Comparison of ENCODE assay signal across 9 cellular contexts in genomic region chr18:39647627-39648502, GRCh38.
A peak's percentile ranks its signal among the peaks of the same experiment; 100 is the strongest.
DNase-seq lines count a peak whose midpoint lies in the region; TF ChIP-seq lines count a peak whose summit lies in the region.
"Had no signal": no experiment of that assay in that cellular context is flagged by ENCODE, and none has a peak within 500 bp of the region (broad histone marks: within the 10 kb centered on the region; RNA-seq: fewer than 3 reads in every experiment).

No MANE protein-coding gene starts in this region.

- H3K4me1 Mint-ChIP-seq in type B pancreatic cell (ENCODE audit: unreplicated experiment), result peaks cover 10% of the 10 kb centered on the region

- H3K36me3 Mint-ChIP-seq in type B pancreatic cell, result no peaks in the 10 kb centered on the region

- no peaks in the 10 kb centered on the region for H3K9me3 Mint-ChIP-seq in type B pancreatic cell

- no peak overlapping the region for H3K4me3 Mint-ChIP-seq in type B pancreatic cell

- H3K4me3 ChIP-seq in retinal pigment epithelial cell (ENCODE audit: low read length), result no peak overlapping the region

- DNase-seq in H4 (ENCODE audit: low spot score), result peak; percentile 66
- peak; percentile 78 for DNase-seq in NCI-H2171 (lab: John Stamatoyannopoulos, UW)
- peak; percentile 68 for DNase-seq in dedifferentiated amniotic fluid mesenchymal stem cell (ENCODE audit: extremely low spot score)
- peak; percentile 91 for DNase-seq in retinal pigment epithelial cell (ENCODE audit: low read depth)
- no peak for DNase-seq in iPS-NIHi11 (ENCODE audit: low spot score)
- DNase-seq in type B pancreatic cell (ENCODE audit: extremely low spot score, unreplicated experiment), result no peak
- no peak for DNase-seq in nucleus accumbens (lab: John Stamatoyannopoulos, UW)
- DNase-seq: activated effector memory CD4-positive, alpha-beta T cell treated with anti-CD3 and anti-CD28 coated beads, Interleukin-2, amount 50 U/mL, for 16 hours; SIG-M5 had no signal

- H3K27ac Mint-ChIP-seq in type B pancreatic cell, result no peak overlapping the region

- H3K27me3 Mint-ChIP-seq in type B pancreatic cell, result no peaks in the 10 kb centered on the region

- TF ChIP-seq CTCF in retinal pigment epithelial cell (conservative IDR thresholded peaks at IDR 0.05; ENCODE audit: low read depth, low read length) (no peak), type B pancreatic cell (conservative IDR thresholded peaks at IDR 0.05) (no peak)

Comparison
In these comparisons a context has a peak if more than half of its experiments do, and no peak if none do; other contexts are left out.
1. DNase-seq: peak in H4 (single experiment), NCI-H2171 (single experiment), dedifferentiated amniotic fluid mesenchymal stem cell (single experiment) and retinal pigment epithelial cell (single experiment); none in iPS-NIHi11 (single experiment), type B pancreatic cell (single experiment) and nucleus accumbens (0 of 56).